Comparison of ENCODE assay signal across 8 cellular contexts in genomic region chrX:133414399-133415275, GRCh38.
A peak's percentile ranks its signal among the peaks of the same experiment; 100 is the strongest.
DNase-seq lines count a peak whose midpoint lies in the region; ATAC-seq and TF ChIP-seq lines count a peak whose summit lies in the region.

No MANE protein-coding gene starts in this region.

- H3K4me1 ChIP-seq in DOHH2 (ENCODE audit: control insufficient read depth, low read length) (peaks cover 17% of the 10 kb centered on the region), duodenal mucosa (ENCODE audit: control insufficient read depth in 1 of 2, insufficient read depth in 2 of 2, low read length in 2 of 2) (peaks cover 0 to 7% of the 10 kb centered on the region in 2 donors), mucosa of rectum (ENCODE audit: control insufficient read depth in 2 of 2, insufficient read depth in 2 of 2, low read length in 2 of 2) (no peaks in the 10 kb centered on the region)

- TF ChIP-seq POLR2A in GM18505 (IDR thresholded peaks at IDR 0.05; ENCODE audit: borderline replicate concordance, extremely low read depth, insufficient read depth, insufficient read length), result no peak

- no peaks in the 10 kb centered on the region for H3K36me3 ChIP-seq in DOHH2 (ENCODE audit: control insufficient read depth, low read length)
- H3K36me3 ChIP-seq in duodenal mucosa (ENCODE audit: control insufficient read depth in 1 of 2, insufficient read depth in 2 of 2, low read length in 2 of 2), result no peaks in the 10 kb centered on the region
- no peaks in the 10 kb centered on the region for H3K36me3 ChIP-seq in mucosa of rectum (ENCODE audit: control insufficient read depth in 2 of 2, insufficient read depth in 2 of 2, low read length in 2 of 2)

- H3F3A ChIP-seq in DOHH2 (ENCODE audit: control insufficient read depth, insufficient read depth), result no peaks in the 10 kb centered on the region

- peak overlapping the region; percentile 86 for H3K4me2 ChIP-seq in DOHH2 (ENCODE audit: low read length)

- no peaks in the 10 kb centered on the region for H4K20me1 ChIP-seq in DOHH2 (ENCODE audit: control insufficient read depth, insufficient read depth, low read depth, low read length)

- H3K27me3 ChIP-seq in DOHH2 (ENCODE audit: control insufficient read depth, low read length), result peaks cover 23% of the 10 kb centered on the region
- H3K27me3 ChIP-seq in duodenal mucosa (ENCODE audit: control insufficient read depth in 1 of 2, insufficient read depth in 2 of 2, low read length in 2 of 2), result no peaks in the 10 kb centered on the region
- H3K27me3 ChIP-seq in mucosa of rectum (ENCODE audit: control insufficient read depth in 2 of 2, insufficient read depth in 2 of 2, low read length in 2 of 2), result peaks cover 2 to 3% of the 10 kb centered on the region in 2 donors

- ATAC-seq in GM18505 (IDR thresholded peaks at IDR 0.05; ENCODE audit: unreplicated experiment), result no peak

- H3K9me2 ChIP-seq in DOHH2 (replicated peaks; ENCODE audit: control insufficient read depth, low read length), result no peaks in the 10 kb centered on the region

- H3K79me2 ChIP-seq in DOHH2 (ENCODE audit: control insufficient read depth, low read length), result 0 out of 2 replicates have a peak, but pooled peaks cover under 1% of the 10 kb centered on the region

- no peak for TF ChIP-seq CTCF in DOHH2 (IDR thresholded peaks at IDR 0.05; ENCODE audit: low read depth, low read length, poor library complexity, severe bottlenecking)

- DNase-seq in Kasumi-1 (lab: John Stamatoyannopoulos, UW) (peak; percentile 3 to 19), NCI-H1694 (lab: John Stamatoyannopoulos, UW) (no peak), NCI-H345 treated with DMSO at 0.1 percent for 48 hours (lab: John Stamatoyannopoulos, UW; ENCODE audit: unreplicated experiment) (no peak), NCI-H146 treated with DMSO at 0.1 percent for 48 hours (lab: John Stamatoyannopoulos, UW; ENCODE audit: unreplicated experiment) (no peak)

- H3K9me3 ChIP-seq in DOHH2 (ENCODE audit: control insufficient read depth, insufficient read depth, low read length) (no peaks in the 10 kb centered on the region), duodenal mucosa (ENCODE audit: control insufficient read depth in 1 of 2, low read length in 2 of 2) (no peaks in the 10 kb centered on the region), mucosa of rectum (ENCODE audit: control insufficient read depth in 2 of 2, low read length in 2 of 2) (no peaks in the 10 kb centered on the region)

- H3K27ac ChIP-seq in DOHH2 (ENCODE audit: low read depth, low read length), result peak overlapping the region; percentile 30
- H3K27ac ChIP-seq in duodenal mucosa (ENCODE audit: low read depth, low read length), result peak overlapping the region; percentile 42
- H3K27ac ChIP-seq in mucosa of rectum (ENCODE audit: low read depth in 2 of 2, low read length in 2 of 2), result peak overlapping the region; percentile 63 to 64

- H3K9ac ChIP-seq in duodenal mucosa (ENCODE audit: low read depth in 1 of 2, low read length in 2 of 2) (peak overlapping the region; percentile 51 to 63), mucosa of rectum (ENCODE audit: low read depth in 1 of 2, low read length in 2 of 2) (peak overlapping the region; percentile 14 to 74)

- peak overlapping the region; percentile 83 for H3K4me3 ChIP-seq in DOHH2 (ENCODE audit: low read length)
- peak overlapping the region; percentile 68 to 70 for H3K4me3 ChIP-seq in duodenal mucosa (ENCODE audit: low read depth in 1 of 2, low read length in 2 of 2)
- peak overlapping the region; percentile 60 to 73 for H3K4me3 ChIP-seq in mucosa of rectum (ENCODE audit: low read length in 2 of 2)

Comparison
In these comparisons a context has a peak if more than half of its experiments do, and no peak if none do; other contexts are left out.
1. DNase-seq: peak in Kasumi-1 (2 of 2); none in NCI-H1694 (single experiment), NCI-H345 treated with DMSO at 0.1 percent for 48 hours (single experiment) and NCI-H146 treated with DMSO at 0.1 percent for 48 hours (single experiment).
2. Peak in every context shown above with its lines, with median percentiles within 50 percentile points of each other: H3K27ac ChIP-seq and H3K4me3 ChIP-seq.